ENCODE assay signal across 18 cellular contexts in the genomic region with DNA sequence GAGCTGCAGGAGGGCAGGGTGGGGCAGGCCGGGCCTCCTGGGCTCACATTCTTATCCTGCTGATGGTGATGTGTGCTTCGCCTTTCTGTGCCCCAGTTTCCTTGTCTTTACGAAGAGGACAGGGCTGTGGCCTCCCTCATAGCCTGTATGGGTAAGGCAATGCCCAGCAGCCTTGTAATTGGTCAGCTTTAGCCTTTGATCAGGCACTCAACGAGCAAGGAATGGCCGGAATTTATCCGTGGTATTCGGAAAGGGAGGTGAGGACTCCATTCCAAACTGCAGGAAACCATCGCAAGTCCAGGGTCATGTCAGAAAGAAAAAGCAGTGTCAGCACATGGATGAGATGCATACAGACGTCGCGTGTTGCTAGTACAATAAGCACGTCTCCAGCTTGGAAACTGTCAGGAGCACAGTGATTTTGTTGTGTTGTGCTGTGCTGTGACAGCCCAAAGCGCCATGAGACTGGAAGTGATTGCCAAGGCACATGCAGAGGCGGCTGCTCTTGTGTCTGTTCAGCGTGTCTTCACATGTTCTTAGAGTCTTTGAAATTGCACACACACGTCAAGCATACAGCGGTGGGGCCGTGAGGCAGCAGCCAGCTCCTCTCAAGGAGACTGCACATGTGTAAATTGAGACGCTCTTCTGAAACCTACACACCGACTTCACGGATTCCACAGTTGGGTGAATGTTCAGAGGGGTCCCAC. TPM values are rescaled to one million over a fixed set of nuclear protein-coding genes. Genes with fewer than 3 reads are reported as not detected.
DNase-seq lines count a peak whose midpoint lies in the region; ATAC-seq and TF ChIP-seq lines count a peak whose summit lies in the region.
"Had no signal": no experiment of that assay in that cellular context is flagged by ENCODE, and none has a peak within 500 bp of the region (broad histone marks: within the 10 kb centered on the region; RNA-seq: fewer than 3 reads in every experiment).

No MANE protein-coding gene starts in this region.

- H3K27ac Mint-ChIP-seq in nephron: peak overlapping the region; percentile 28 to 78 (median 66)
- H3K27ac Mint-ChIP-seq: memory B cell; stimulated activated memory B cell treated with anti-CD40 and anti-IgM and Interleukin-4, amounts not matched to agents 10 μg/mL and 1 μg/mL and 100 μg/mL, for 72 hours had no signal

- peak overlapping the region; percentile 2; the same call in 1 of the 2 replicates for H3K27ac ChIP-seq in VCaP
- peak overlapping the region; percentile 28 to 53 (median 48) for H3K27ac ChIP-seq in esophagus squamous epithelium
- no peak overlapping the region for H3K27ac ChIP-seq in Peyer's patch

- ATAC-seq in GM21825 (IDR thresholded peaks at IDR 0.05; ENCODE audit: unreplicated experiment): no peak
- ATAC-seq: stimulated activated memory B cell treated with anti-CD40 and anti-IgM and Interleukin-4, amounts not matched to agents 10 μg/mL and 1 μg/mL and 100 μg/mL, for 72 hours had no signal

- intact Hi-C loops in esophagus squamous epithelium (cut with DNase I): no loop called here

- H3K27me3 Mint-ChIP-seq in nephron (ENCODE audit: low read depth): no peaks in the 10 kb centered on the region
- H3K27me3 Mint-ChIP-seq: memory B cell; stimulated activated memory B cell treated with anti-CD40 and anti-IgM and Interleukin-4, amounts not matched to agents 10 μg/mL and 1 μg/mL and 100 μg/mL, for 72 hours had no signal

- TF ChIP-seq POLR2A in esophagus squamous epithelium (IDR thresholded peaks at IDR 0.05): no peak
- TF ChIP-seq POLR2A in Peyer's patch (IDR thresholded peaks at IDR 0.05): no peak

- H3K4me1 Mint-ChIP-seq in nephron: peaks cover 37% of the 10 kb centered on the region

- H3K27me3 ChIP-seq in esophagus squamous epithelium (no peaks in the 10 kb centered on the region), Peyer's patch (no peaks in the 10 kb centered on the region)
- H3K27me3 ChIP-seq: heart right ventricle had no signal

- H3K4me1 ChIP-seq in esophagus squamous epithelium (peaks cover 25 to 68% (median 29%) of the 10 kb centered on the region in 3 donors), Peyer's patch (peaks cover 0 to 15% (median under 1%) of the 10 kb centered on the region in 4 donors)

- TF ChIP-seq CTCF in VCaP (conservative IDR thresholded peaks at IDR 0.05) (no peak), esophagus squamous epithelium (IDR thresholded peaks at IDR 0.05) (no peak), nephron (IDR thresholded peaks at IDR 0.05; ENCODE audit: unreplicated experiment in 3 of 3) (no peak), Peyer's patch (IDR thresholded peaks at IDR 0.05) (no peak)

- no peaks in the 10 kb centered on the region for H3K9me3 Mint-ChIP-seq in nephron
- H3K9me3 Mint-ChIP-seq: memory B cell had no signal

- no peaks in the 10 kb centered on the region for H3K9me3 ChIP-seq in esophagus squamous epithelium
- H3K9me3 ChIP-seq in Peyer's patch: no peaks in the 10 kb centered on the region

- DNase-seq in EH (ENCODE audit: low read depth) (peak; percentile 40), esophagus squamous epithelium (lab: John Stamatoyannopoulos, UW) (no peak), Peyer's patch (no peak), mesenteric fat pad (ENCODE audit: low spot score) (no peak), T-helper 1 cell (no peak)
- DNase-seq: activated CD4-positive, alpha-beta T cell treated with anti-CD3 and anti-CD28 coated beads for 1 hour; activated T-cell treated with anti-CD3 and anti-CD28 coated beads for 4 hours; DMS53; effector CD8-positive, alpha-beta T cell; heart right ventricle; MM.1S; NCI-H2171; stimulated activated CD4-positive, alpha-beta T cell treated with anti-CD3 and anti-CD28 coated beads, Interleukin-4, amount 100 ng/mL, for 1 hour had no signal

- H3K4me3 ChIP-seq in esophagus squamous epithelium: no peak overlapping the region
- H3K4me3 ChIP-seq in Peyer's patch: no peak overlapping the region
- H3K4me3 ChIP-seq: heart right ventricle had no signal

- H3K36me3 Mint-ChIP-seq in nephron (ENCODE audit: low read depth): peaks cover 32% of the 10 kb centered on the region

- peak overlapping the region in 2 of 3 experiments; percentile 22 to 49 for H3K4me3 Mint-ChIP-seq in nephron
- H3K4me3 Mint-ChIP-seq: memory B cell; stimulated activated memory B cell treated with anti-CD40 and anti-IgM and Interleukin-4, amounts not matched to agents 10 μg/mL and 1 μg/mL and 100 μg/mL, for 72 hours had no signal

- 27 to 46% methylated on average over 9 to 12 of the region's 21 CpGs for WGBS in esophagus squamous epithelium, 2 donors

- peaks cover 0 to 28% (median 0%) of the 10 kb centered on the region in 3 donors for H3K36me3 ChIP-seq in esophagus squamous epithelium
- peaks cover 0 to 10% (median 0%) of the 10 kb centered on the region in 3 donors for H3K36me3 ChIP-seq in Peyer's patch

RNA-seq across cellular contexts. Expression of a gene that starts 6.1 kb away (rescaled TPM):
- total RNA-seq in esophagus squamous epithelium: 10 to 100 TPM in 3 of 4 donors, 1 to 10 TPM in 1; 7.8 to 24.5 (median 15.0) TPM
- 10 to 100 TPM; 14.9 to 27.2 (median 24.5) TPM for total RNA-seq in Peyer's patch
- 9.0 TPM for total RNA-seq in mesenteric fat pad

RNA-seq across cellular contexts. Expression of a gene that starts 6.5 kb away (rescaled TPM):
- total RNA-seq in esophagus squamous epithelium (100 to 1,000 TPM; 230 to 373 (median 297) TPM), Peyer's patch (100 to 1,000 TPM; 181 to 264 (median 228) TPM), mesenteric fat pad (258 TPM)

RNA-seq across cellular contexts. Expression of a gene that starts 27.4 kb away (rescaled TPM):
- total RNA-seq in esophagus squamous epithelium (10 to 100 TPM; 18.1 to 30.5 (median 21.7) TPM), Peyer's patch (10 to 100 TPM; 27.1 to 35.5 (median 33.3) TPM), mesenteric fat pad (23.7 TPM)

RNA-seq across cellular contexts. Expression of a gene that starts 33.1 kb away (rescaled TPM):
- total RNA-seq in esophagus squamous epithelium (10 to 100 TPM; 17.4 to 25.5 (median 21.7) TPM), Peyer's patch (10 to 100 TPM; 23.1 to 62.2 (median 31.6) TPM), mesenteric fat pad (29.9 TPM)

Comparison
In these comparisons a context has a peak if more than half of its experiments do, and no peak if none do; other contexts are left out.
1. H3K27ac ChIP-seq: peak in VCaP (single experiment) and esophagus squamous epithelium (4 of 4); none in Peyer's patch (0 of 4).